In genomic region chr2:108615480-108616090, GRCh38 we compare ENCODE assay signal across 11 cellular contexts.
A peak's percentile ranks its signal among the peaks of the same experiment; 100 is the strongest.
DNase-seq lines count a peak whose midpoint lies in the region; ATAC-seq, FAIRE-seq and TF ChIP-seq lines count a peak whose summit lies in the region.
"Had no signal": no experiment of that assay in that cellular context is flagged by ENCODE, and none has a peak within 500 bp of the region (broad histone marks: within the 10 kb centered on the region; RNA-seq: fewer than 3 reads in every experiment).

No MANE protein-coding gene starts in this region.

- H3K4me1 ChIP-seq in MM.1S (ENCODE audit: low read length), result peaks cover 57% of the 10 kb centered on the region
- H3K4me1 ChIP-seq in GM23338 (ENCODE audit: insufficient read depth), result peaks cover 7% of the 10 kb centered on the region; the same call in 1 of the 2 replicates

- H3K36me3 Mint-ChIP-seq in activated CD4-positive, alpha-beta memory T cell treated with anti-CD3 and anti-CD28 coated beads for 36 hours, result peaks cover 3% of the 10 kb centered on the region
- H3K36me3 Mint-ChIP-seq in naive B cell (no peaks in the 10 kb centered on the region), GM23338 (ENCODE audit: low read depth) (no peaks in the 10 kb centered on the region)

- CTCF ChIA-PET in activated CD4-positive, alpha-beta memory T cell treated with anti-CD3 and anti-CD28 coated beads for 36 hours (lab: Charles Lee), result interaction anchor here (0.9 to 10.3 kb wide), 4 partner anchors 14 to 22 kb away, joined by 5 to 237 read pairs (median 13); no protein-coding TSS in a partner anchor

- H3K4me3 ChIP-seq in MM.1S (ENCODE audit: low read length) (no peak overlapping the region), GM23338 (no peak overlapping the region)

- H2AFZ ChIP-seq in MM.1S (ENCODE audit: low read length) (no peak overlapping the region), GM23338 (no peak overlapping the region)

- peak; percentile 79 for DNase-seq in NCI-H510A treated with DMSO at 0.1 percent for 48 hours (lab: John Stamatoyannopoulos, UW)
- DNase-seq in NCI-H510A (lab: John Stamatoyannopoulos, UW), result no peak
- DNase-seq in MM.1S, result peak; percentile 41
- no peak for DNase-seq in activated CD4-positive, alpha-beta memory T cell treated with anti-CD3 and anti-CD28 coated beads for 36 hours
- no peak for DNase-seq in naive B cell
- DNase-seq in frontal cortex (ENCODE audit: low spot score in 2 of 2), result no peak
- DNase-seq in head of caudate nucleus, result no peak
- DNase-seq in GM23338 (ENCODE audit: low spot score), result no peak
- DNase-seq: cerebellar nuclear complex, KG1 had no signal

- H3K36me3 ChIP-seq in MM.1S (replicated peaks; ENCODE audit: insufficient read depth, low read length) (no peaks in the 10 kb centered on the region), GM23338 (ENCODE audit: insufficient read depth) (no peaks in the 10 kb centered on the region)

- no peaks in the 10 kb centered on the region for H3K9me3 Mint-ChIP-seq in activated CD4-positive, alpha-beta memory T cell treated with anti-CD3 and anti-CD28 coated beads for 36 hours
- no peaks in the 10 kb centered on the region for H3K9me3 Mint-ChIP-seq in naive B cell
- no peaks in the 10 kb centered on the region for H3K9me3 Mint-ChIP-seq in GM23338

- peak overlapping the region; percentile 33 for H3K4me3 Mint-ChIP-seq in activated CD4-positive, alpha-beta memory T cell treated with anti-CD3 and anti-CD28 coated beads for 36 hours
- H3K4me3 Mint-ChIP-seq in naive B cell (peak overlapping the region in 6 of 8 donors; percentile 1 to 33 (median 14)), GM23338 (no peak overlapping the region)

- H4K20me1 ChIP-seq in MM.1S (ENCODE audit: insufficient read depth, low read length) (no peaks in the 10 kb centered on the region), GM23338 (replicated peaks; ENCODE audit: insufficient read depth) (peaks cover 5% of the 10 kb centered on the region; the same call in 1 of the 2 replicates)

- peak overlapping the region; percentile 30; the same call in 1 of the 2 replicates for H3K27ac ChIP-seq in MM.1S (ENCODE audit: low read length)
- H3K27ac ChIP-seq in GM23338 (ENCODE audit: low read depth), result no peak overlapping the region

- H3K9me3 ChIP-seq in MM.1S (replicated peaks; ENCODE audit: insufficient read depth, low read length), result no peaks in the 10 kb centered on the region

- no peaks in the 10 kb centered on the region for H3K27me3 ChIP-seq in MM.1S (replicated peaks; ENCODE audit: insufficient read depth, low read length)
- H3K27me3 ChIP-seq in GM23338 (ENCODE audit: insufficient read depth), result no peaks in the 10 kb centered on the region

- peaks cover 21% of the 10 kb centered on the region for H3F3A ChIP-seq in MM.1S (ENCODE audit: insufficient read depth, low read length)
- H3F3A ChIP-seq in GM23338 (replicated peaks; ENCODE audit: low read depth), result no peaks in the 10 kb centered on the region

- H3K27me3 Mint-ChIP-seq in activated CD4-positive, alpha-beta memory T cell treated with anti-CD3 and anti-CD28 coated beads for 36 hours, result no peaks in the 10 kb centered on the region
- H3K27me3 Mint-ChIP-seq in naive B cell (peaks cover 0 to 6% (median 0%) of the 10 kb centered on the region in 3 donors), GM23338 (ENCODE audit: insufficient read depth, low read depth, poor library complexity) (peaks cover 5% of the 10 kb centered on the region)

- H3K9me2 ChIP-seq in MM.1S (replicated peaks; ENCODE audit: insufficient read depth, low read length) (no peaks in the 10 kb centered on the region), GM23338 (ENCODE audit: insufficient read depth) (no peaks in the 10 kb centered on the region)

- FAIRE-seq in frontal cortex (lab: Jason Lieb, UNC), result no peak
- FAIRE-seq: G401.6 had no signal

- H3K4me2 ChIP-seq in MM.1S (ENCODE audit: low read depth, low read length), result peak overlapping the region; percentile 18
- H3K4me2 ChIP-seq in GM23338, result no peak overlapping the region

- H3K9ac ChIP-seq in MM.1S (ENCODE audit: low read length), result no peak overlapping the region

- peaks cover 94% of the 10 kb centered on the region for H3K4me1 Mint-ChIP-seq in activated CD4-positive, alpha-beta memory T cell treated with anti-CD3 and anti-CD28 coated beads for 36 hours (ENCODE audit: low read depth)
- H3K4me1 Mint-ChIP-seq in naive B cell (peaks cover 69 to 86% (median 81%) of the 10 kb centered on the region in 3 donors), GM23338 (peaks cover 36% of the 10 kb centered on the region)

- TF ChIP-seq CTCF in MM.1S (IDR thresholded peaks at IDR 0.05; ENCODE audit: low read length), result no peak
- no peak for TF ChIP-seq CTCF in GM23338 (conservative IDR thresholded peaks at IDR 0.05; ENCODE audit: low read depth in 2 of 2)

- POLR2A ChIA-PET in activated CD4-positive, alpha-beta memory T cell treated with anti-CD3 and anti-CD28 coated beads for 36 hours (lab: Charles Lee), result interaction anchor here (1.4 kb wide), 1 partner anchor 104 kb away, joined by 3 read pairs; the partner anchor contains the start of gene RANBP2

- ATAC-seq in naive B cell (ENCODE audit: low read depth in 2 of 2) (peak; percentile 13 to 19), GM23338 (no peak)

- peak overlapping the region; percentile 86 for H3K27ac Mint-ChIP-seq in activated CD4-positive, alpha-beta memory T cell treated with anti-CD3 and anti-CD28 coated beads for 36 hours
- H3K27ac Mint-ChIP-seq in naive B cell (peak overlapping the region in 2 of 6 donors; percentile 19 to 71), GM23338 (no peak overlapping the region; the same call in 1 of the 2 replicates)

- H3K79me2 ChIP-seq in MM.1S (ENCODE audit: low read length), result peaks cover 86% of the 10 kb centered on the region
- peaks cover 24% of the 10 kb centered on the region for H3K79me2 ChIP-seq in GM23338 (replicated peaks; ENCODE audit: insufficient read depth)

- intact Hi-C loops in activated CD4-positive, alpha-beta memory T cell treated with anti-CD3 and anti-CD28 coated beads for 36 hours (cut with micrococcal nuclease), result loop anchor here (10.0 kb wide), 1 partner anchor 599 kb away; no protein-coding TSS in a partner anchor
- intact Hi-C loops in head of caudate nucleus (cut with DNase I), result no loop called here

TF ChIP-seq in GM23338, 12 proteins besides CTCF, POLR2A, EP300 and RAD21 (continues in another document):
- TF ChIP-seq POLR2AphosphoS5 (IDR thresholded peaks at IDR 0.05; ENCODE audit: low read depth) (no peak), ETS1 (IDR thresholded peaks at IDR 0.05) (no peak), NANOG (IDR thresholded peaks at IDR 0.05; ENCODE audit: borderline replicate concordance) (no peak)

Comparison
In these comparisons a context has a peak if more than half of its experiments do, and no peak if none do; other contexts are left out.
1. DNase-seq: peak in NCI-H510A treated with DMSO at 0.1 percent for 48 hours (single experiment) and MM.1S (single experiment); none in NCI-H510A (single experiment), activated CD4-positive, alpha-beta memory T cell treated with anti-CD3 and anti-CD28 coated beads for 36 hours (single experiment), naive B cell (single experiment), frontal cortex (0 of 2), head of caudate nucleus (0 of 42) and GM23338 (single experiment).